12 cellular contexts compared by ENCODE assay signal in the genomic region with DNA sequence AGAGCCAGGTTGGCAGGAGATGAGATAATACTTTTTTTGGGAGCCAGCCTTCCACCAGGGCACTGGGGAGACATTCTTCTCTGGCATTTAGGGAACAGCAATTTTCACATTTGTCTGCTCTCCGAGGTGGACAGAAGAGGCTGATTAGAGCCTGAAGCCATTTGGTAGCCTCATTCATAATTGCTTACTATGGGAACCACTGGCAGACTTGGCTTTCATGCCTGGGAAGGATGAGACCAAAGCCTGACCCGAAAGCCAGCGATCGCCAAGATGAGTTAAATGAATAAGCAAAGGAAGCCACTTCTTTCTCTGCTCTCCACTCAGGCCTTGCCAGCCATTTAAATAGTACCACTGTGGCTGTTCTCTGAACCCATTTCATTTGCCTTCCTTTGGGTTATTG.
"Had no signal": no experiment of that assay in that cellular context is flagged by ENCODE, and none has a peak within 500 bp of the region (broad histone marks: within the 10 kb centered on the region; RNA-seq: fewer than 3 reads in every experiment).

No MANE protein-coding gene starts in this region.

- DNase-seq: activated B cell treated with CpG ODN at 0.5 μM for 24 hours; activated CD4-positive, alpha-beta T cell treated with anti-CD3 and anti-CD28 coated beads, Interleukin-2, amount 10 ng/mL, durations not matched to agents 24 days and 14 days; activated CD8-positive, alpha-beta memory T cell treated with anti-CD3 and anti-CD28 coated beads for 24 hours; body of pancreas; endodermal cell; erythroblast; immature natural killer cell; lower lobe of right lung; nephron progenitor cell; T-helper 2 cell had no signal

- H3K27me3 ChIP-seq: body of pancreas, upper lobe of left lung had no signal

- H3K4me3 ChIP-seq: body of pancreas, lower lobe of right lung, upper lobe of left lung had no signal

- H3K4me1 ChIP-seq: body of pancreas had no signal

- H3K27ac ChIP-seq: body of pancreas, lower lobe of right lung, upper lobe of left lung had no signal

- ATAC-seq: body of pancreas; lower lobe of right lung; stimulated activated effector memory CD8-positive, alpha-beta T cell treated with anti-CD3 and anti-CD28 coated beads, Interleukin-12 subunit alpha, Interleukin-12 subunit beta, amount 100 ng/mL, for 72 hours had no signal

- H3K9me3 ChIP-seq: body of pancreas, lower lobe of right lung, upper lobe of left lung had no signal
